In genomic region chr19:42108527-42109389, GRCh38 we compare ENCODE assay signal across 8 cellular contexts. TPM values are rescaled to one million over a fixed set of nuclear protein-coding genes. Genes with fewer than 3 reads are reported as not detected.
DNase-seq lines count a peak whose midpoint lies in the region; ATAC-seq and TF ChIP-seq lines count a peak whose summit lies in the region.

No MANE protein-coding gene starts in this region.

- H3K9me3 ChIP-seq in smooth muscle cell (replicated peaks; ENCODE audit: low read depth), result no peaks in the 10 kb centered on the region

- peaks cover 49% of the 10 kb centered on the region for H3K4me1 Mint-ChIP-seq in HFFc6 (ENCODE audit: low read depth)
- H3K4me1 Mint-ChIP-seq in T-helper 2 cell treated with Interferon-gamma antibody and Interleukin-4, amounts not matched to agents 5 μg/mL and 100 μg/mL, for 36 hours (ENCODE audit: low read depth), result peaks cover 24% of the 10 kb centered on the region

- H3K27me3 Mint-ChIP-seq in HFFc6 (ENCODE audit: insufficient read depth), result peaks cover 4% of the 10 kb centered on the region
- H3K27me3 Mint-ChIP-seq in T-helper 2 cell treated with Interferon-gamma antibody and Interleukin-4, amounts not matched to agents 5 μg/mL and 100 μg/mL, for 36 hours (ENCODE audit: low read depth), result no peaks in the 10 kb centered on the region

- no peaks in the 10 kb centered on the region for H3K79me2 ChIP-seq in smooth muscle cell (ENCODE audit: low read depth)

- no peaks in the 10 kb centered on the region for H3K36me3 ChIP-seq in smooth muscle cell (ENCODE audit: low read depth)

- H2AFZ ChIP-seq in smooth muscle cell (ENCODE audit: low read depth), result no peak overlapping the region

- no peaks in the 10 kb centered on the region for H4K20me1 ChIP-seq in smooth muscle cell (ENCODE audit: low read depth)

- peaks cover 9% of the 10 kb centered on the region for H3F3A ChIP-seq in smooth muscle cell (ENCODE audit: low read depth)

- WGBS in smooth muscle cell (ENCODE audit: low lambda C conversion rate), result 30% methylated on average over 16 of the region's 16 CpGs

- H3K9ac ChIP-seq in smooth muscle cell (ENCODE audit: low read depth), result no peak overlapping the region

- TF ChIP-seq CTCF in HFFc6 (IDR thresholded peaks at IDR 0.05), result peak; percentile 100
- peak; percentile 99 for TF ChIP-seq CTCF in smooth muscle cell (IDR thresholded peaks at IDR 0.05; ENCODE audit: borderline replicate concordance, insufficient read depth, poor library complexity, severe bottlenecking)

- H3K27me3 ChIP-seq in smooth muscle cell (ENCODE audit: low read depth), result peaks cover 4% of the 10 kb centered on the region

- no peak for ATAC-seq in HG03469 (IDR thresholded peaks at IDR 0.05; ENCODE audit: unreplicated experiment)

- peaks cover 6% of the 10 kb centered on the region for H3K36me3 Mint-ChIP-seq in HFFc6 (ENCODE audit: low read depth)
- H3K36me3 Mint-ChIP-seq in T-helper 2 cell treated with Interferon-gamma antibody and Interleukin-4, amounts not matched to agents 5 μg/mL and 100 μg/mL, for 36 hours (ENCODE audit: low read depth), result peaks cover 15% of the 10 kb centered on the region

- DNase-seq in EL (peak; percentile 88), HFFc6 (peak; percentile 81), NCI-H1930 (lab: John Stamatoyannopoulos, UW) (peak; percentile 81 to 89), amygdala (lab: John Stamatoyannopoulos, UW) (peak in 34 of 56 donors; percentile 10 to 75 (median 33)), hepatic stellate cell (ENCODE audit: low spot score) (peak; percentile 85), smooth muscle cell (lab: John Stamatoyannopoulos, UW; ENCODE audit: unreplicated experiment) (peak; percentile 45)
- DNase-seq in T-helper 2 cell treated with Interferon-gamma antibody and Interleukin-4, amounts not matched to agents 5 μg/mL and 100 μg/mL, for 36 hours (ENCODE audit: low spot score), result peak; percentile 80

- H3K4me3 ChIP-seq in smooth muscle cell, result no peak overlapping the region

- H3K4me3 Mint-ChIP-seq in HFFc6, result 0 out of 2 replicates have a peak overlapping the region, but pooled peaks have one; percentile 18
- no peak overlapping the region for H3K4me3 Mint-ChIP-seq in T-helper 2 cell treated with Interferon-gamma antibody and Interleukin-4, amounts not matched to agents 5 μg/mL and 100 μg/mL, for 36 hours

- peak overlapping the region; percentile 71 for H3K27ac Mint-ChIP-seq in HFFc6
- H3K27ac Mint-ChIP-seq in T-helper 2 cell treated with Interferon-gamma antibody and Interleukin-4, amounts not matched to agents 5 μg/mL and 100 μg/mL, for 36 hours, result no peak overlapping the region

- H3K4me2 ChIP-seq in smooth muscle cell, result peak overlapping the region; percentile 2

- H3K4me1 ChIP-seq in smooth muscle cell (ENCODE audit: low read depth), result peaks cover 10% of the 10 kb centered on the region

- H3K9me3 Mint-ChIP-seq in HFFc6, result no peaks in the 10 kb centered on the region
- no peaks in the 10 kb centered on the region for H3K9me3 Mint-ChIP-seq in T-helper 2 cell treated with Interferon-gamma antibody and Interleukin-4, amounts not matched to agents 5 μg/mL and 100 μg/mL, for 36 hours

- no peak overlapping the region for H3K27ac ChIP-seq in smooth muscle cell (ENCODE audit: low read depth)

RNA-seq across cellular contexts. Expression of gene POU2F2, which starts 23.5 kb away (rescaled TPM):
- total RNA-seq in HFFc6 (2021; fragmentation: NEBNext Ultra II Directional; extraction: Animal tissue kit (Norgen Biotek cat#: 25700)), result 10 to 100 TPM in 1 of 6 experiments, 1 to 10 TPM in 5; 6.4 to 11.0 (median 7.8) TPM
- total RNA-seq in smooth muscle cell, result 0.58 and 0.99 TPM in 2 replicates
- polyA plus RNA-seq in smooth muscle cell, result 6.3 and 8.6 TPM in 2 replicates

RNA-seq across cellular contexts. Expression of gene ZNF574, which starts 32.8 kb away (rescaled TPM):
- total RNA-seq in HFFc6 (2021; fragmentation: NEBNext Ultra II Directional; extraction: Animal tissue kit (Norgen Biotek cat#: 25700)), result 10 to 100 TPM; 14.0 to 16.5 (median 15.1) TPM
- total RNA-seq in smooth muscle cell, result 8.9 and 13.6 TPM in 2 replicates
- 20.5 and 22.9 TPM in 2 replicates for polyA plus RNA-seq in smooth muscle cell

RNA-seq across cellular contexts. Expression of gene GRIK5, which starts 38.8 kb away (rescaled TPM):
- under 1 TPM in 5 of 6 experiments, not detected in 1; 0.07 to 0.19 (median 0.13) TPM for total RNA-seq in HFFc6 (2021; fragmentation: NEBNext Ultra II Directional; extraction: Animal tissue kit (Norgen Biotek cat#: 25700))
- 0.58 and 2.0 TPM in 2 replicates for total RNA-seq in smooth muscle cell
- 0.67 and 1.9 TPM in 2 replicates for polyA plus RNA-seq in smooth muscle cell

Comparison
In these comparisons a context has a peak if more than half of its experiments do, and no peak if none do; other contexts are left out.
1. DNase-seq: peak in every context shown above with its lines; median percentile 88 in EL; 85 in NCI-H1930; 85 in hepatic stellate cell; 81 in HFFc6; 80 in T-helper 2 cell treated with Interferon-gamma antibody and Interleukin-4, amounts not matched to agents 5 μg/mL and 100 μg/mL, for 36 hours; 45 in smooth muscle cell; 33 in amygdala.